Comparison of ENCODE assay signal across 1 cellular context in genomic region chr4:102390438-102390837, GRCh38.
TF ChIP-seq lines count a peak whose summit lies in the region.

No MANE protein-coding gene starts in this region.

TF ChIP-seq in HCT116, 20 proteins besides CTCF, POLR2A, EP300 and RAD21 (continued from another document):
- TF ChIP-seq, protein P1, sequence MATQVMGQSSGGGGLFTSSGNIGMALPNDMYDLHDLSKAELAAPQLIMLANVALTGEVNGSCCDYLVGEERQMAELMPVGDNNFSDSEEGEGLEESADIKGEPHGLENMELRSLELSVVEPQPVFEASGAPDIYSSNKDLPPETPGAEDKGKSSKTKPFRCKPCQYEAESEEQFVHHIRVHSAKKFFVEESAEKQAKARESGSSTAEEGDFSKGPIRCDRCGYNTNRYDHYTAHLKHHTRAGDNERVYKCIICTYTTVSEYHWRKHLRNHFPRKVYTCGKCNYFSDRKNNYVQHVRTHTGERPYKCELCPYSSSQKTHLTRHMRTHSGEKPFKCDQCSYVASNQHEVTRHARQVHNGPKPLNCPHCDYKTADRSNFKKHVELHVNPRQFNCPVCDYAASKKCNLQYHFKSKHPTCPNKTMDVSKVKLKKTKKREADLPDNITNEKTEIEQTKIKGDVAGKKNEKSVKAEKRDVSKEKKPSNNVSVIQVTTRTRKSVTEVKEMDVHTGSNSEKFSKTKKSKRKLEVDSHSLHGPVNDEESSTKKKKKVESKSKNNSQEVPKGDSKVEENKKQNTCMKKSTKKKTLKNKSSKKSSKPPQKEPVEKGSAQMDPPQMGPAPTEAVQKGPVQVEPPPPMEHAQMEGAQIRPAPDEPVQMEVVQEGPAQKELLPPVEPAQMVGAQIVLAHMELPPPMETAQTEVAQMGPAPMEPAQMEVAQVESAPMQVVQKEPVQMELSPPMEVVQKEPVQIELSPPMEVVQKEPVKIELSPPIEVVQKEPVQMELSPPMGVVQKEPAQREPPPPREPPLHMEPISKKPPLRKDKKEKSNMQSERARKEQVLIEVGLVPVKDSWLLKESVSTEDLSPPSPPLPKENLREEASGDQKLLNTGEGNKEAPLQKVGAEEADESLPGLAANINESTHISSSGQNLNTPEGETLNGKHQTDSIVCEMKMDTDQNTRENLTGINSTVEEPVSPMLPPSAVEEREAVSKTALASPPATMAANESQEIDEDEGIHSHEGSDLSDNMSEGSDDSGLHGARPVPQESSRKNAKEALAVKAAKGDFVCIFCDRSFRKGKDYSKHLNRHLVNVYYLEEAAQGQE (IDR thresholded peaks at IDR 0.05; ENCODE audit: low read depth), result no peak
- TF ChIP-seq, protein P2, sequence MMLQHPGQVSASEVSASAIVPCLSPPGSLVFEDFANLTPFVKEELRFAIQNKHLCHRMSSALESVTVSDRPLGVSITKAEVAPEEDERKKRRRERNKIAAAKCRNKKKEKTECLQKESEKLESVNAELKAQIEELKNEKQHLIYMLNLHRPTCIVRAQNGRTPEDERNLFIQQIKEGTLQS (IDR thresholded peaks at IDR 0.05), result no peak
- TF ChIP-seq JUND (IDR thresholded peaks at IDR 0.05), result no peak
